Comparison of ENCODE assay signal across 8 cellular contexts in the genomic region with DNA sequence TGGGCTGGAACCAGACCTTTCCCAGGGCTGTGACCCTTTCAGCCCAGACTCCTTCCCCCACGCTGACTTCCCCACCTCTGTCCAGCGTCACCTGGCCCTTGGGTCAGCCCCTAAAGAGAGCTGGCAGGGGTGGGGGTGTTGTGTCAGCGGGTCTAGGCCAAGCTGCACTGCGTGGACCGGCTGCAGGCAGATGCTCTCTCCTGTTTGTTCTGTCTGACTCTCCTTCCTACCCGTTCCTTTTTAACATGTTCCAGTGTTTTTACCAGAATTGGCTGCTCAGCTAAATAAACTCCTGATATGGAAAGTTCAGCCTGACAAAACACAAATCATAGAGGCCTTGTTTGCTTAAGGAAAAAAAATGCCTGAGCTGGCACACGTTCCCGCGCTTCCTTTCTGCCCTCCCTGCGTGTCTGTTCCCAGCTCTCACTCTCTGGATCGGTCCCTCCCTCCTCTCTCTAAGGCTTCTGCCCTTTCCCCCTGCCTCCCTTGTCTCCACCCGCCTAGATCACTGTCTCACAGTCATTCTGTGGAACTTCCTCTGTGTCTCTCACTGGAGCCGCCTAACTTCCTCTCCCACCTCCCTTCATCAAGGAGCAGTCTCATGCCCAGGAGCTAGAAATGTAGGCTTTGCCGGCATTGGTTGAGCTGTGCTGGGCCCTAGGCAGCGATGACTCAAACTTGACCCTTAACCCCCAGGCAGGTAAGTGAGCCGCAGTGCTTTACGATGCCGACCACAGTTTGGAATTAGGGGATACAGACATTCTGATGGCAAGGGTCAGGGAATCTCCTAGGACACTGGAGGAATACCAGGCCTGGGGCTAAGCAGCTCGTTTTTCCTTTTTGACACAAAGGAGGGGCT. TPM values are rescaled to one million over a fixed set of nuclear protein-coding genes. Genes with fewer than 3 reads are reported as not detected.
DNase-seq lines count a peak whose midpoint lies in the region; ATAC-seq and TF ChIP-seq lines count a peak whose summit lies in the region.

No MANE protein-coding gene starts in this region.

- peaks cover 4% of the 10 kb centered on the region for H3K36me3 Mint-ChIP-seq in activated CD4-positive, alpha-beta T cell treated with anti-CD3 and anti-CD28 coated beads, Interleukin-2, amount 10 ng/mL, durations not matched to agents 7 days and 5 days (ENCODE audit: low read depth)
- peaks cover 0 to 4% of the 10 kb centered on the region in 2 donors for H3K36me3 Mint-ChIP-seq in naive B cell

- H3K27ac ChIP-seq in esophagus (ENCODE audit: low read depth in 2 of 2, low read length in 1 of 2) (peak overlapping the region; percentile 73 to 85), WERI-Rb-1 (no peak overlapping the region)

- DNase-seq in activated CD4-positive, alpha-beta T cell treated with anti-CD3 and anti-CD28 coated beads, Interleukin-2, amount 10 ng/mL, durations not matched to agents 7 days and 5 days = no peak
- DNase-seq in activated CD4-positive, alpha-beta T cell treated with anti-CD3 and anti-CD28 coated beads for 4 hours = no peak
- DNase-seq in SIG-M5 (lab: John Stamatoyannopoulos, UW) (peak; percentile 35), naive B cell (no peak), NCI-H1930 (lab: John Stamatoyannopoulos, UW) (no peak), GOT3 (lab: John Stamatoyannopoulos, UW) (no peak), WERI-Rb-1 (no peak)

- no peak for TF ChIP-seq CTCF in WERI-Rb-1 (IDR thresholded peaks at IDR 0.05; ENCODE audit: low read depth, low read length)

- H3K4me3 ChIP-seq in esophagus (ENCODE audit: low read depth in 1 of 2, low read length in 2 of 2) (no peak overlapping the region), WERI-Rb-1 (ENCODE audit: low read depth, low read length) (no peak overlapping the region)

- H3K9me3 ChIP-seq in esophagus (ENCODE audit: control insufficient read depth in 2 of 2, insufficient read depth in 1 of 2, low read depth in 1 of 2, low read length in 1 of 2) (no peaks in the 10 kb centered on the region), WERI-Rb-1 (ENCODE audit: severe bottlenecking) (no peaks in the 10 kb centered on the region)

- H3K4me1 Mint-ChIP-seq in activated CD4-positive, alpha-beta T cell treated with anti-CD3 and anti-CD28 coated beads, Interleukin-2, amount 10 ng/mL, durations not matched to agents 7 days and 5 days = peaks cover 25% of the 10 kb centered on the region
- H3K4me1 Mint-ChIP-seq in naive B cell = peaks cover 31 to 43% (median 37%) of the 10 kb centered on the region in 3 donors

- H3K27me3 Mint-ChIP-seq in activated CD4-positive, alpha-beta T cell treated with anti-CD3 and anti-CD28 coated beads, Interleukin-2, amount 10 ng/mL, durations not matched to agents 7 days and 5 days = no peaks in the 10 kb centered on the region
- H3K27me3 Mint-ChIP-seq in naive B cell = no peaks in the 10 kb centered on the region

- 12 to 17% methylated on average over 19 of the region's 19 CpGs for WGBS in esophagus, 2 donors

- no peak overlapping the region for H3K4me3 Mint-ChIP-seq in activated CD4-positive, alpha-beta T cell treated with anti-CD3 and anti-CD28 coated beads, Interleukin-2, amount 10 ng/mL, durations not matched to agents 7 days and 5 days
- H3K4me3 Mint-ChIP-seq in naive B cell = peak overlapping the region in 2 of 8 donors; percentile 10 to 17

- peak overlapping the region; percentile 2 for H3K27ac Mint-ChIP-seq in activated CD4-positive, alpha-beta T cell treated with anti-CD3 and anti-CD28 coated beads, Interleukin-2, amount 10 ng/mL, durations not matched to agents 7 days and 5 days
- peak overlapping the region in 5 of 6 donors; percentile 34 to 85 (median 59) for H3K27ac Mint-ChIP-seq in naive B cell

- H3K27me3 ChIP-seq in esophagus (ENCODE audit: control insufficient read depth in 1 of 2, insufficient read depth in 2 of 2, low read length in 2 of 2) (no peaks in the 10 kb centered on the region), WERI-Rb-1 (ENCODE audit: insufficient read depth, low read depth, severe bottlenecking) (no peaks in the 10 kb centered on the region)

- H3K9me3 Mint-ChIP-seq in activated CD4-positive, alpha-beta T cell treated with anti-CD3 and anti-CD28 coated beads, Interleukin-2, amount 10 ng/mL, durations not matched to agents 7 days and 5 days = no peaks in the 10 kb centered on the region
- no peaks in the 10 kb centered on the region for H3K9me3 Mint-ChIP-seq in naive B cell

- H3K4me1 ChIP-seq in esophagus (ENCODE audit: control insufficient read depth in 2 of 2, insufficient read depth in 2 of 2, low read length in 1 of 2) = peaks cover 6 to 8% of the 10 kb centered on the region in 2 donors

- H3K36me3 ChIP-seq in esophagus (ENCODE audit: control insufficient read depth in 2 of 2, insufficient read depth in 2 of 2, low read length in 1 of 2) (peaks cover 0 to 3% of the 10 kb centered on the region in 2 donors), WERI-Rb-1 (peaks cover 6% of the 10 kb centered on the region)

- CTCF ChIA-PET in activated CD4-positive, alpha-beta T cell treated with anti-CD3 and anti-CD28 coated beads, Interleukin-2, amount 10 ng/mL, durations not matched to agents 7 days and 5 days (lab: Charles Lee) = interaction anchor here (0.6 to 1.3 kb wide), 5 partner anchors 8 to 60 kb away, joined by 3 to 5 read pairs (median 3); no protein-coding TSS in a partner anchor

- POLR2A ChIA-PET in activated CD4-positive, alpha-beta T cell treated with anti-CD3 and anti-CD28 coated beads, Interleukin-2, amount 10 ng/mL, durations not matched to agents 7 days and 5 days (lab: Charles Lee) = no interaction called here

- no peak for ATAC-seq in naive B cell (ENCODE audit: low read depth in 2 of 2)

RNA-seq across cellular contexts. Expression of a gene that starts 15.5 kb away (rescaled TPM):
- total RNA-seq in activated CD4-positive, alpha-beta T cell treated with anti-CD3 and anti-CD28 coated beads, Interleukin-2, amount 10 ng/mL, durations not matched to agents 7 days and 5 days = 10 to 100 TPM; 45.7 to 46.8 TPM
- polyA plus RNA-seq in esophagus (10 to 100 TPM in 1 of 2 donors, 1 to 10 TPM in 1; 8.2 to 18.0 TPM), naive B cell (ENCODE audit: low read depth in 6 of 6) (10 to 100 TPM in 4 of 6 donors, 1 to 10 TPM in 2; 8.5 to 30.4 (median 11.0) TPM)

RNA-seq across cellular contexts. Expression of a gene that starts 41.4 kb away (rescaled TPM):
- 1 to 10 TPM; 8.5 to 8.7 TPM for total RNA-seq in activated CD4-positive, alpha-beta T cell treated with anti-CD3 and anti-CD28 coated beads, Interleukin-2, amount 10 ng/mL, durations not matched to agents 7 days and 5 days
- polyA plus RNA-seq in esophagus = 1 to 10 TPM; 1.0 to 2.1 TPM
- polyA plus RNA-seq in naive B cell (ENCODE audit: low read depth in 6 of 6) = 100 to 1,000 TPM in 3 of 6 donors, 10 to 100 TPM in 3; 65.2 to 135 (median 87.0) TPM

Comparison
In these comparisons a context has a peak if more than half of its experiments do, and no peak if none do; other contexts are left out.
1. RNA of a gene that starts 41.4 kb away (polyA plus RNA-seq): 65.2 to 135 TPM in naive B cell; 1.0 to 2.1 TPM in esophagus; every median in the first group is over 10 times any median in the second.